1 cellular context compared by ENCODE assay signal in genomic region chr19:46844067-46844489, GRCh38.
TF ChIP-seq lines count a peak whose summit lies in the region.

No MANE protein-coding gene starts in this region.

TF ChIP-seq in IMR-90, 13 proteins besides CTCF, POLR2A, EP300 and RAD21:
- no peak for TF ChIP-seq FOS (IDR thresholded peaks at IDR 0.05; ENCODE audit: low read depth, low read length)
- no peak for TF ChIP-seq RFX5 (IDR thresholded peaks at IDR 0.05; ENCODE audit: low read depth, low read length)
- no peak for TF ChIP-seq RCOR1 (IDR thresholded peaks at IDR 0.05; ENCODE audit: insufficient replicate concordance, low read length)
- no peak for TF ChIP-seq ELK1 (IDR thresholded peaks at IDR 0.05; ENCODE audit: borderline replicate concordance, low read depth, low read length)
- TF ChIP-seq MAZ (IDR thresholded peaks at IDR 0.05; ENCODE audit: borderline replicate concordance, low read depth, low read length) = no peak
- TF ChIP-seq MXI1 (IDR thresholded peaks at IDR 0.05; ENCODE audit: borderline replicate concordance, low read depth, low read length) = no peak
- TF ChIP-seq MAFK (IDR thresholded peaks at IDR 0.05; ENCODE audit: low read depth, low read length) = no peak
- no peak for TF ChIP-seq SMC3 (IDR thresholded peaks at IDR 0.05; ENCODE audit: low read depth, low read length)
- no peak for TF ChIP-seq CHD1 (IDR thresholded peaks at IDR 0.05; ENCODE audit: low read depth, low read length)
- no peak for TF ChIP-seq CEBPB (IDR thresholded peaks at IDR 0.05; ENCODE audit: low read depth, low read length)
- no peak for TF ChIP-seq USF2 (IDR thresholded peaks at IDR 0.05; ENCODE audit: low read depth, low read length)
- TF ChIP-seq NFE2L2 (IDR thresholded peaks at IDR 0.05; ENCODE audit: low read depth, low read length) = no peak
- TF ChIP-seq BHLHE40 (IDR thresholded peaks at IDR 0.05; ENCODE audit: low read depth, low read length) = no peak
